1 cellular context compared by ENCODE assay signal in genomic region chr1:31762726-31763670, GRCh38.
TF ChIP-seq lines count a peak whose summit lies in the region.

No MANE protein-coding gene starts in this region.

TF ChIP-seq in HEK293, 187 proteins besides CTCF, POLR2A, EP300 and RAD21 (continued from another document and continues in another):
- TF ChIP-seq, protein P1, sequence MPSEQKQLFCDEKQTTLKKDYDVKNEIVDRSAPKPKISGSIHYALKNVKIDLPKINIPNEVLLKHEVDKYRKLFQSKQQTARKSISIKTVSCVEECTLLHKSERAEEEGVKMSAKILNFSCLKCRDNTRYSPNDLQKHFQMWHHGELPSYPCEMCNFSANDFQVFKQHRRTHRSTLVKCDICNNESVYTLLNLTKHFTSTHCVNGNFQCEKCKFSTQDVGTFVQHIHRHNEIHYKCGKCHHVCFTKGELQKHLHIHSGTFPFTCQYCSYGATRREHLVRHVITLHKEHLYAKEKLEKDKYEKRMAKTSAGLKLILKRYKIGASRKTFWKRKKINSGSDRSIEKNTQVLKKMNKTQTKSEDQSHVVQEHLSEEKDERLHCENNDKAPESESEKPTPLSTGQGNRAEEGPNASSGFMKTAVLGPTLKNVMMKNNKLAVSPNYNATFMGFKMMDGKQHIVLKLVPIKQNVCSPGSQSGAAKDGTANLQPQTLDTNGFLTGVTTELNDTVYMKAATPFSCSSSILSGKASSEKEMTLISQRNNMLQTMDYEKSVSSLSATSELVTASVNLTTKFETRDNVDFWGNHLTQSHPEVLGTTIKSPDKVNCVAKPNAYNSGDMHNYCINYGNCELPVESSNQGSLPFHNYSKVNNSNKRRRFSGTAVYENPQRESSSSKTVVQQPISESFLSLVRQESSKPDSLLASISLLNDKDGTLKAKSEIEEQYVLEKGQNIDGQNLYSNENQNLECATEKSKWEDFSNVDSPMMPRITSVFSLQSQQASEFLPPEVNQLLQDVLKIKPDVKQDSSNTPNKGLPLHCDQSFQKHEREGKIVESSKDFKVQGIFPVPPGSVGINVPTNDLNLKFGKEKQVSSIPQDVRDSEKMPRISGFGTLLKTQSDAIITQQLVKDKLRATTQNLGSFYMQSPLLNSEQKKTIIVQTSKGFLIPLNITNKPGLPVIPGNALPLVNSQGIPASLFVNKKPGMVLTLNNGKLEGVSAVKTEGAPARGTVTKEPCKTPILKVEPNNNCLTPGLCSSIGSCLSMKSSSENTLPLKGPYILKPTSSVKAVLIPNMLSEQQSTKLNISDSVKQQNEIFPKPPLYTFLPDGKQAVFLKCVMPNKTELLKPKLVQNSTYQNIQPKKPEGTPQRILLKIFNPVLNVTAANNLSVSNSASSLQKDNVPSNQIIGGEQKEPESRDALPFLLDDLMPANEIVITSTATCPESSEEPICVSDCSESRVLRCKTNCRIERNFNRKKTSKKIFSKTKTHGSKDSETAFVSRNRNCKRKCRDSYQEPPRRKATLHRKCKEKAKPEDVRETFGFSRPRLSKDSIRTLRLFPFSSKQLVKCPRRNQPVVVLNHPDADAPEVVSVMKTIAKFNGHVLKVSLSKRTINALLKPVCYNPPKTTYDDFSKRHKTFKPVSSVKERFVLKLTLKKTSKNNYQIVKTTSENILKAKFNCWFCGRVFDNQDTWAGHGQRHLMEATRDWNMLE (tag by site-specific recombination; conservative IDR thresholded peaks at IDR 0.05; ENCODE audit: low read depth) = no peak
- TF ChIP-seq ZFP37 (tag by site-specific recombination; IDR thresholded peaks at IDR 0.05) = no peak
- TF ChIP-seq ZNF561 (tag by site-specific recombination; IDR thresholded peaks at IDR 0.05; ENCODE audit: borderline replicate concordance) = peak; percentile 79
- TF ChIP-seq ZBTB20 (tag by site-specific recombination; IDR thresholded peaks at IDR 0.05) = peak; percentile 73; the same call in 1 of the 2 replicates
- TF ChIP-seq ZNF704 (tag by site-specific recombination; IDR thresholded peaks at IDR 0.05) = no peak
- peak; percentile 83 for TF ChIP-seq ZNF366 (tag by site-specific recombination; conservative IDR thresholded peaks at IDR 0.05)
- no peak for TF ChIP-seq ZNF777 (tag by site-specific recombination; IDR thresholded peaks at IDR 0.05; ENCODE audit: borderline replicate concordance)
- TF ChIP-seq, protein P2, sequence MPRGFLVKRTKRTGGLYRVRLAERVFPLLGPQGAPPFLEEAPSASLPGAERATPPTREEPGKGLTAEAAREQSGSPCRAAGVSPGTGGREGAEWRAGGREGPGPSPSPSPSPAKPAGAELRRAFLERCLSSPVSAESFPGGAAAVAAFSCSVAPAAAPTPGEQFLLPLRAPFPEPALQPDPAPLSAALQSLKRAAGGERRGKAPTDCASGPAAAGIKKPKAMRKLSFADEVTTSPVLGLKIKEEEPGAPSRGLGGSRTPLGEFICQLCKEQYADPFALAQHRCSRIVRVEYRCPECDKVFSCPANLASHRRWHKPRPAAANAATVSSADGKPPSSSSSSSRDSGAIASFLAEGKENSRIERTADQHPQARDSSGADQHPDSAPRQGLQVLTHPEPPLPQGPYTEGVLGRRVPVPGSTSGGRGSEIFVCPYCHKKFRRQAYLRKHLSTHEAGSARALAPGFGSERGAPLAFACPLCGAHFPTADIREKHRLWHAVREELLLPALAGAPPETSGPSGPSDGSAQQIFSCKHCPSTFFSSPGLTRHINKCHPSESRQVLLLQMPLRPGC (tag by site-specific recombination; IDR thresholded peaks at IDR 0.05) = no peak
- TF ChIP-seq, protein P3, sequence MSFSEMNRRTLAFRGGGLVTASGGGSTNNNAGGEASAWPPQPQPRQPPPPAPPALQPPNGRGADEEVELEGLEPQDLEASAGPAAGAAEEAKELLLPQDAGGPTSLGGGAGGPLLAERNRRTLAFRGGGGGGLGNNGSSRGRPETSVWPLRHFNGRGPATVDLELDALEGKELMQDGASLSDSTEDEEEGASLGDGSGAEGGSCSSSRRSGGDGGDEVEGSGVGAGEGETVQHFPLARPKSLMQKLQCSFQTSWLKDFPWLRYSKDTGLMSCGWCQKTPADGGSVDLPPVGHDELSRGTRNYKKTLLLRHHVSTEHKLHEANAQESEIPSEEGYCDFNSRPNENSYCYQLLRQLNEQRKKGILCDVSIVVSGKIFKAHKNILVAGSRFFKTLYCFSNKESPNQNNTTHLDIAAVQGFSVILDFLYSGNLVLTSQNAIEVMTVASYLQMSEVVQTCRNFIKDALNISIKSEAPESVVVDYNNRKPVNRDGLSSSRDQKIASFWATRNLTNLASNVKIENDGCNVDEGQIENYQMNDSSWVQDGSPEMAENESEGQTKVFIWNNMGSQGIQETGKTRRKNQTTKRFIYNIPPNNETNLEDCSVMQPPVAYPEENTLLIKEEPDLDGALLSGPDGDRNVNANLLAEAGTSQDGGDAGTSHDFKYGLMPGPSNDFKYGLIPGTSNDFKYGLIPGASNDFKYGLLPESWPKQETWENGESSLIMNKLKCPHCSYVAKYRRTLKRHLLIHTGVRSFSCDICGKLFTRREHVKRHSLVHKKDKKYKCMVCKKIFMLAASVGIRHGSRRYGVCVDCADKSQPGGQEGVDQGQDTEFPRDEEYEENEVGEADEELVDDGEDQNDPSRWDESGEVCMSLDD (tag by site-specific recombination; IDR thresholded peaks at IDR 0.05) = peak; percentile 94
- no peak for TF ChIP-seq ZNF184 (tag by site-specific recombination; IDR thresholded peaks at IDR 0.05)
- no peak for TF ChIP-seq ZNF214 (tag by site-specific recombination; IDR thresholded peaks at IDR 0.05; ENCODE audit: borderline replicate concordance)
- no peak for TF ChIP-seq ZNF416 (tag by site-specific recombination; IDR thresholded peaks at IDR 0.05)
- TF ChIP-seq, protein P4, sequence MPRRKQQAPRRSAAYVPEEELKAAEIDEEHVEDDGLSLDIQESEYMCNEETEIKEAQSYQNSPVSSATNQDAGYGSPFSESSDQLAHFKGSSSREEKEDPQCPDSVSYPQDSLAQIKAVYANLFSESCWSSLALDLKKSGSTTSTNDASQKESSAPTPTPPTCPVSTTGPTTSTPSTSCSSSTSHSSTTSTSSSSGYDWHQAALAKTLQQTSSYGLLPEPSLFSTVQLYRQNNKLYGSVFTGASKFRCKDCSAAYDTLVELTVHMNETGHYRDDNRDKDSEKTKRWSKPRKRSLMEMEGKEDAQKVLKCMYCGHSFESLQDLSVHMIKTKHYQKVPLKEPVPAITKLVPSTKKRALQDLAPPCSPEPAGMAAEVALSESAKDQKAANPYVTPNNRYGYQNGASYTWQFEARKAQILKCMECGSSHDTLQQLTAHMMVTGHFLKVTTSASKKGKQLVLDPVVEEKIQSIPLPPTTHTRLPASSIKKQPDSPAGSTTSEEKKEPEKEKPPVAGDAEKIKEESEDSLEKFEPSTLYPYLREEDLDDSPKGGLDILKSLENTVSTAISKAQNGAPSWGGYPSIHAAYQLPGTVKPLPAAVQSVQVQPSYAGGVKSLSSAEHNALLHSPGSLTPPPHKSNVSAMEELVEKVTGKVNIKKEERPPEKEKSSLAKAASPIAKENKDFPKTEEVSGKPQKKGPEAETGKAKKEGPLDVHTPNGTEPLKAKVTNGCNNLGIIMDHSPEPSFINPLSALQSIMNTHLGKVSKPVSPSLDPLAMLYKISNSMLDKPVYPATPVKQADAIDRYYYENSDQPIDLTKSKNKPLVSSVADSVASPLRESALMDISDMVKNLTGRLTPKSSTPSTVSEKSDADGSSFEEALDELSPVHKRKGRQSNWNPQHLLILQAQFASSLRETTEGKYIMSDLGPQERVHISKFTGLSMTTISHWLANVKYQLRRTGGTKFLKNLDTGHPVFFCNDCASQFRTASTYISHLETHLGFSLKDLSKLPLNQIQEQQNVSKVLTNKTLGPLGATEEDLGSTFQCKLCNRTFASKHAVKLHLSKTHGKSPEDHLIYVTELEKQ (tag by site-specific recombination; IDR thresholded peaks at IDR 0.05; ENCODE audit: borderline replicate concordance) = no peak
- 0 out of 2 replicates have a peak, but pooled peaks have one; percentile 69 for TF ChIP-seq PBX3 (CRISPR knock-in tag; IDR thresholded peaks at IDR 0.05)
- no peak for TF ChIP-seq ZNF292 (tag by site-specific recombination; IDR thresholded peaks at IDR 0.05; ENCODE audit: borderline replicate concordance, low read depth)
- 0 out of 2 replicates have a peak, but pooled peaks have one; percentile 42 for TF ChIP-seq ZNF10 (tag by site-specific recombination; IDR thresholded peaks at IDR 0.05)
- TF ChIP-seq WT1 (tag by site-specific recombination; IDR thresholded peaks at IDR 0.05) = no peak
- TF ChIP-seq, protein P5, sequence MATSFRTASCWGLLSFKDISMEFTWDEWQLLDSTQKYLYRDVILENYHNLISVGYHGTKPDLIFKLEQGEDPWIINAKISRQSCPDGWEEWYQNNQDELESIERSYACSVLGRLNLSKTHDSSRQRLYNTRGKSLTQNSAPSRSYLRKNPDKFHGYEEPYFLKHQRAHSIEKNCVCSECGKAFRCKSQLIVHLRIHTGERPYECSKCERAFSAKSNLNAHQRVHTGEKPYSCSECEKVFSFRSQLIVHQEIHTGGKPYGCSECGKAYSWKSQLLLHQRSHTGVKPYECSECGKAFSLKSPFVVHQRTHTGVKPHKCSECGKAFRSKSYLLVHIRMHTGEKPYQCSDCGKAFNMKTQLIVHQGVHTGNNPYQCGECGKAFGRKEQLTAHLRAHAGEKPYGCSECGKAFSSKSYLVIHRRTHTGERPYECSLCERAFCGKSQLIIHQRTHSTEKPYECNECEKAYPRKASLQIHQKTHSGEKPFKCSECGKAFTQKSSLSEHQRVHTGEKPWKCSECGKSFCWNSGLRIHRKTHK (tag by site-specific recombination; IDR thresholded peaks at IDR 0.05) = no peak
- peak; percentile 66 for TF ChIP-seq ZNF335 (tag by site-specific recombination; conservative IDR thresholded peaks at IDR 0.05)
- TF ChIP-seq ZSCAN5A (tag by site-specific recombination; IDR thresholded peaks at IDR 0.05) = no peak
- no peak for TF ChIP-seq ZNF426 (tag by site-specific recombination; IDR thresholded peaks at IDR 0.05)
- TF ChIP-seq SP3 (tag by site-specific recombination; IDR thresholded peaks at IDR 0.05) = peak; percentile 35
- 0 out of 2 replicates have a peak, but pooled peaks have one; percentile 35 for TF ChIP-seq SP7 (tag by site-specific recombination; IDR thresholded peaks at IDR 0.05)
- no peak for TF ChIP-seq ZNF555 (tag by site-specific recombination; conservative IDR thresholded peaks at IDR 0.05)
- TF ChIP-seq EGR2 (tag by site-specific recombination; IDR thresholded peaks at IDR 0.05; ENCODE audit: low read depth) = peak; percentile 60; the same call in 1 of the 2 replicates
- TF ChIP-seq ZNF223 (tag by site-specific recombination; IDR thresholded peaks at IDR 0.05) = peak; percentile 40; the same call in 1 of the 2 replicates
- TF ChIP-seq SALL2 (tag by site-specific recombination; IDR thresholded peaks at IDR 0.05; ENCODE audit: borderline replicate concordance) = no peak
- TF ChIP-seq ZNF530 (tag by site-specific recombination; IDR thresholded peaks at IDR 0.05; ENCODE audit: low read depth) = no peak
- TF ChIP-seq SETDB1 (IDR thresholded peaks at IDR 0.05; ENCODE audit: insufficient read length, low read length) = no peak
- no peak for TF ChIP-seq MYNN (tag by site-specific recombination; IDR thresholded peaks at IDR 0.05; ENCODE audit: borderline replicate concordance)
- peak; percentile 84 for TF ChIP-seq BCL11B (tag by site-specific recombination; IDR thresholded peaks at IDR 0.05; ENCODE audit: low read depth)
- TF ChIP-seq, protein P6, sequence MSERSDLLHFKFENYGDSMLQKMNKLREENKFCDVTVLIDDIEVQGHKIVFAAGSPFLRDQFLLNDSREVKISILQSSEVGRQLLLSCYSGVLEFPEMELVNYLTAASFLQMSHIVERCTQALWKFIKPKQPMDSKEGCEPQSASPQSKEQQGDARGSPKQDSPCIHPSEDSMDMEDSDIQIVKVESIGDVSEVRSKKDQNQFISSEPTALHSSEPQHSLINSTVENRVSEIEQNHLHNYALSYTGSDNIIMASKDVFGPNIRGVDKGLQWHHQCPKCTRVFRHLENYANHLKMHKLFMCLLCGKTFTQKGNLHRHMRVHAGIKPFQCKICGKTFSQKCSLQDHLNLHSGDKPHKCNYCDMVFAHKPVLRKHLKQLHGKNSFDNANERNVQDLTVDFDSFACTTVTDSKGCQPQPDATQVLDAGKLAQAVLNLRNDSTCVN (tag by site-specific recombination; optimal IDR thresholded peaks at IDR 0.05) = peak; percentile 39
- no peak for TF ChIP-seq ZNF560 (tag by site-specific recombination; IDR thresholded peaks at IDR 0.05; ENCODE audit: borderline replicate concordance)
- TF ChIP-seq FEZF1 (tag by site-specific recombination; IDR thresholded peaks at IDR 0.05) = no peak
- TF ChIP-seq ZNF549 (tag by site-specific recombination; IDR thresholded peaks at IDR 0.05) = no peak
- no peak for TF ChIP-seq ZNF202 (tag by site-specific recombination; IDR thresholded peaks at IDR 0.05; ENCODE audit: borderline replicate concordance)
- peak; percentile 60 for TF ChIP-seq ZEB2 (tag by site-specific recombination; IDR thresholded peaks at IDR 0.05)
- TF ChIP-seq HOXD13 (CRISPR knock-in tag; IDR thresholded peaks at IDR 0.05; ENCODE audit: borderline replicate concordance) = no peak
- no peak for TF ChIP-seq ZNF529 (tag by site-specific recombination; IDR thresholded peaks at IDR 0.05; ENCODE audit: insufficient replicate concordance)
- no peak for TF ChIP-seq ZNF488 (tag by site-specific recombination; IDR thresholded peaks at IDR 0.05)
